ENCODE assay signal across 8 cellular contexts in the genomic region with DNA sequence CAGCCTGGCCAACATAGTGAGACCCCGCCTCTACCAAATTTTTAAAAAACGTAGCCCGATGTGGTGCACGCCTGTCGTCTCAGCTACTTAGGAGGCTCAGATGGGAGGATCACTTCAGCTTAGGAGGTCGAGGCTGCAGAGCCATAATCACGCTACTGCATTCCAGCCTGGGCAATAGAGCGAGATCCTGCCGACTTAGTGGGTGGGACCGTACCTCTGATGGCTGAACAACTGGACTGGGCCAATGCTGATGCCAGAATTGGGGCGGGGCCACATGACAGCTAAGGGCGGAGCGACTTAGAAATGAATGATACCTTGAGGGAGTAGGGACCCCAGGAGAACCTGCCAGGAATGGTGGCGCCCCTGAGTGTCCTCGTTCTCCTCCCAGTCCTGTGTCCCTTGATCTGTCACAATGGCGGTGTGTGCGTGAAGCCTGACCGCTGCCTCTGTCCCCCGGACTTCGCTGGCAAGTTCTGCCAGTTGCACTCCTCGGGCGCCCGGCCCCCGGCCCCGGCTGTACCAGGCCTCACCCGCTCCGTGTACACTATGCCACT. TPM values are rescaled to one million over a fixed set of nuclear protein-coding genes. Genes with fewer than 3 reads are reported as not detected.
A peak's percentile ranks its signal among the peaks of the same experiment; 100 is the strongest.
DNase-seq lines count a peak whose midpoint lies in the region; ATAC-seq and TF ChIP-seq lines count a peak whose summit lies in the region.

No MANE protein-coding gene starts in this region.

- peak overlapping the region; percentile 94 for H3K4me2 ChIP-seq in hepatocyte

- peaks cover 12% of the 10 kb centered on the region for H3K27me3 ChIP-seq in hepatocyte

- peaks cover 26% of the 10 kb centered on the region for H3K27me3 Mint-ChIP-seq in T-helper 1 cell treated with Interleukin-12 subunit alpha and Interleukin-12 subunit beta and Interleukin-4 antibody, amounts not matched to agents 30 μg/mL and 1 μg/mL, for 36 hours (ENCODE audit: low read depth)
- peaks cover 26 to 41% of the 10 kb centered on the region in 2 donors for H3K27me3 Mint-ChIP-seq in stimulated activated naive B cell treated with anti-CD40 and anti-IgM and Interleukin-4, amounts not matched to agents 10 μg/mL and 1 μg/mL and 100 μg/mL, for 72 hours

- TF ChIP-seq CTCF in hepatocyte (IDR thresholded peaks at IDR 0.05; ENCODE audit: poor library complexity), result no peak

- H3K4me3 Mint-ChIP-seq in T-helper 1 cell treated with Interleukin-12 subunit alpha and Interleukin-12 subunit beta and Interleukin-4 antibody, amounts not matched to agents 30 μg/mL and 1 μg/mL, for 36 hours, result peak overlapping the region; percentile 86
- peak overlapping the region; percentile 82 to 84 for H3K4me3 Mint-ChIP-seq in stimulated activated naive B cell treated with anti-CD40 and anti-IgM and Interleukin-4, amounts not matched to agents 10 μg/mL and 1 μg/mL and 100 μg/mL, for 72 hours

- no peaks in the 10 kb centered on the region for H3K9me3 ChIP-seq in hepatocyte (ENCODE audit: low read depth)

- H3K79me2 ChIP-seq in hepatocyte, result no peaks in the 10 kb centered on the region

- peaks cover 2% of the 10 kb centered on the region for H3K36me3 Mint-ChIP-seq in T-helper 1 cell treated with Interleukin-12 subunit alpha and Interleukin-12 subunit beta and Interleukin-4 antibody, amounts not matched to agents 30 μg/mL and 1 μg/mL, for 36 hours (ENCODE audit: low read depth)
- peaks cover 0 to 2% of the 10 kb centered on the region in 2 donors for H3K36me3 Mint-ChIP-seq in stimulated activated naive B cell treated with anti-CD40 and anti-IgM and Interleukin-4, amounts not matched to agents 10 μg/mL and 1 μg/mL and 100 μg/mL, for 72 hours

- H3K4me1 Mint-ChIP-seq in T-helper 1 cell treated with Interleukin-12 subunit alpha and Interleukin-12 subunit beta and Interleukin-4 antibody, amounts not matched to agents 30 μg/mL and 1 μg/mL, for 36 hours (ENCODE audit: low read depth), result peaks cover 54% of the 10 kb centered on the region
- H3K4me1 Mint-ChIP-seq in stimulated activated naive B cell treated with anti-CD40 and anti-IgM and Interleukin-4, amounts not matched to agents 10 μg/mL and 1 μg/mL and 100 μg/mL, for 72 hours, result peaks cover 48 to 70% of the 10 kb centered on the region in 2 donors

- H3K27ac Mint-ChIP-seq in T-helper 1 cell treated with Interleukin-12 subunit alpha and Interleukin-12 subunit beta and Interleukin-4 antibody, amounts not matched to agents 30 μg/mL and 1 μg/mL, for 36 hours, result peak overlapping the region; percentile 96
- peak overlapping the region; percentile 77 for H3K27ac Mint-ChIP-seq in stimulated activated naive B cell treated with anti-CD40 and anti-IgM and Interleukin-4, amounts not matched to agents 10 μg/mL and 1 μg/mL and 100 μg/mL, for 72 hours

- no peak overlapping the region for H3K4me3 ChIP-seq in hepatocyte

- DNase-seq in DMS 273 (lab: John Stamatoyannopoulos, UW; ENCODE audit: unreplicated experiment) (peak; percentile 40), DMS 273 treated with DMSO at 0.1 percent for 48 hours (lab: John Stamatoyannopoulos, UW) (no peak), hepatocyte (ENCODE audit: low spot score) (peak; percentile 47), NCI-H524 treated with DMSO at 0.1 percent for 48 hours (lab: John Stamatoyannopoulos, UW) (no peak)
- DNase-seq in stimulated activated naive B cell treated with anti-CD40 and anti-IgM and Interleukin-4, amounts not matched to agents 10 μg/mL and 1 μg/mL and 100 μg/mL, for 72 hours, result no peak

- H2AFZ ChIP-seq in hepatocyte, result peak overlapping the region; percentile 22

- H3K9me2 ChIP-seq in hepatocyte (replicated peaks; ENCODE audit: insufficient read depth), result no peaks in the 10 kb centered on the region

- 44% methylated on average over 24 of the region's 27 CpGs for WGBS in hepatocyte (ENCODE audit: low lambda C conversion rate, missing lambda C conversion rate)

- no peaks in the 10 kb centered on the region for H3K36me3 ChIP-seq in hepatocyte (replicated peaks; ENCODE audit: insufficient read depth, low read depth)

- H3K9me3 Mint-ChIP-seq in T-helper 1 cell treated with Interleukin-12 subunit alpha and Interleukin-12 subunit beta and Interleukin-4 antibody, amounts not matched to agents 30 μg/mL and 1 μg/mL, for 36 hours, result no peaks in the 10 kb centered on the region
- H3K9me3 Mint-ChIP-seq in stimulated activated naive B cell treated with anti-CD40 and anti-IgM and Interleukin-4, amounts not matched to agents 10 μg/mL and 1 μg/mL and 100 μg/mL, for 72 hours, result peaks cover 2 to 3% of the 10 kb centered on the region in 2 donors

- peaks cover 52% of the 10 kb centered on the region for H3K4me1 ChIP-seq in hepatocyte (ENCODE audit: insufficient read depth)

- peak overlapping the region; percentile 76 for H3K27ac ChIP-seq in hepatocyte

- no peak for ATAC-seq in stimulated activated naive B cell treated with anti-CD40 and anti-IgM and Interleukin-4, amounts not matched to agents 10 μg/mL and 1 μg/mL and 100 μg/mL, for 72 hours (replicated peaks)
- ATAC-seq in HG03045 (IDR thresholded peaks at IDR 0.05; ENCODE audit: unreplicated experiment), result no peak
- no peak for ATAC-seq in HG03432 (IDR thresholded peaks at IDR 0.05; ENCODE audit: unreplicated experiment)

- no peaks in the 10 kb centered on the region for H4K20me1 ChIP-seq in hepatocyte (ENCODE audit: insufficient read depth, poor library complexity, severe bottlenecking)

RNA-seq across cellular contexts. Expression of a gene that starts 3.6 kb away (rescaled TPM):
- 45.6 and 50.2 TPM in 2 replicates for total RNA-seq in hepatocyte
- polyA plus RNA-seq in hepatocyte, result 163 and 185 TPM in 2 replicates

RNA-seq across cellular contexts. Expression of a gene that starts 28.1 kb away (rescaled TPM):
- total RNA-seq in hepatocyte, result 22.6 and 44.6 TPM in 2 replicates
- polyA plus RNA-seq in hepatocyte, result 81.3 and 83.6 TPM in 2 replicates

Comparison
In these comparisons a context has a peak if more than half of its experiments do, and no peak if none do; other contexts are left out.
1. DNase-seq: peak in DMS 273 (single experiment) and hepatocyte (single experiment); none in DMS 273 treated with DMSO at 0.1 percent for 48 hours (single experiment), stimulated activated naive B cell treated with anti-CD40 and anti-IgM and Interleukin-4, amounts not matched to agents 10 μg/mL and 1 μg/mL and 100 μg/mL, for 72 hours (single experiment) and NCI-H524 treated with DMSO at 0.1 percent for 48 hours (single experiment).